In genomic region chr17:19378416-19379293, GRCh38 we compare ENCODE assay signal across 8 cellular contexts. TPM values are rescaled to one million over a fixed set of nuclear protein-coding genes. Genes with fewer than 3 reads are reported as not detected.
A peak's percentile ranks its signal among the peaks of the same experiment; 100 is the strongest.
DNase-seq lines count a peak whose midpoint lies in the region; ATAC-seq and TF ChIP-seq lines count a peak whose summit lies in the region.

TSS of gene MAPK7 (plus strand) at chr17:19378498. CDS start at chr17:19378901, 403 bp downstream.

- intact Hi-C loops in CD14-positive monocyte (cut with micrococcal nuclease), result loop anchor here (2.0 kb wide), 2 partner anchors 16 to 20 kb away; partner anchors contain the start of gene B9D1 (in 1 of the 2)
- intact Hi-C loops in naive thymus-derived CD4-positive, alpha-beta T cell (cut with micrococcal nuclease), result loop anchor here (1.0 to 10.0 kb wide), 14 partner anchors 16 to 1664 kb away; partner anchors contain the start of genes ALDH3A2 (in 2 of the 2), PRPSAP2 (in 2 of the 2), AKAP10 (in 1 of the 2) and ALKBH5 (in 1 of the 2)

- H4K20me1 ChIP-seq in GM23248 (ENCODE audit: insufficient read depth), result no peaks in the 10 kb centered on the region

- peaks cover 15% of the 10 kb centered on the region for H3K4me1 ChIP-seq in GM23248 (ENCODE audit: insufficient read depth)
- H3K4me1 ChIP-seq in naive thymus-derived CD4-positive, alpha-beta T cell (ENCODE audit: control insufficient read depth in 2 of 2, insufficient read depth in 2 of 2, low read length in 2 of 2), result peaks cover 0 to 6% of the 10 kb centered on the region in 2 donors

- peaks cover 0 to 4% (median 3%) of the 10 kb centered on the region in 3 donors for H3K27me3 Mint-ChIP-seq in CD14-positive monocyte (ENCODE audit: low read depth in 3 of 3)
- no peaks in the 10 kb centered on the region for H3K27me3 Mint-ChIP-seq in naive thymus-derived CD4-positive, alpha-beta T cell

- H3K4me1 Mint-ChIP-seq in CD14-positive monocyte, result peaks cover 22% of the 10 kb centered on the region
- H3K4me1 Mint-ChIP-seq in naive thymus-derived CD4-positive, alpha-beta T cell, result peaks cover 6 to 29% (median 20%) of the 10 kb centered on the region in 7 donors

- peak within 1 kb of the TSS; percentile 94 for H2AFZ ChIP-seq in GM23248

- peaks cover 58% of the 10 kb centered on the region for H3K79me2 ChIP-seq in GM23248 (ENCODE audit: insufficient read depth)

- CTCF ChIA-PET in RWPE1 (lab: Yijun Ruan, JAX), result interaction anchor here (0.5 to 1.9 kb wide), 2 partner anchors 9 to 16 kb away, joined by 3 to 8 read pairs; partner anchors contain the start of gene B9D1
- CTCF ChIA-PET in naive thymus-derived CD4-positive, alpha-beta T cell (lab: Charles Lee), result interaction anchor here (1.0 to 2.1 kb wide), 5 partner anchors 10 to 134 kb away, joined by 3 to 29 read pairs (median 7); partner anchors contain the start of gene B9D1

- no peaks in the 10 kb centered on the region for H3K9me2 ChIP-seq in GM23248 (ENCODE audit: insufficient read depth)

- peak within 1 kb of the TSS; percentile 94 for H3K27ac ChIP-seq in GM23248
- peak within 1 kb of the TSS; percentile 99 for H3K27ac ChIP-seq in RWPE1
- H3K27ac ChIP-seq in epithelial cell of prostate, result peak within 1 kb of the TSS; percentile 95
- peak within 1 kb of the TSS; percentile 81 for H3K27ac ChIP-seq in naive thymus-derived CD4-positive, alpha-beta T cell (ENCODE audit: low read depth, low read length)

- 1 to 2% methylated on average over 38 to 65 of the region's 68 CpGs for WGBS in GM23248 (ENCODE audit: low coverage in 1 of 2, low lambda C conversion rate in 2 of 2, missing lambda C conversion rate in 2 of 2), 2 experiments

- peaks cover 0 to 2% (median 0%) of the 10 kb centered on the region in 7 donors for H3K9me3 Mint-ChIP-seq in CD14-positive monocyte
- H3K9me3 Mint-ChIP-seq in naive thymus-derived CD4-positive, alpha-beta T cell, result peaks cover 0 to 1% (median 0%) of the 10 kb centered on the region in 11 donors

- H3K36me3 ChIP-seq in GM23248 (ENCODE audit: low read depth), result peaks cover 20% of the 10 kb centered on the region; the same call in 1 of the 2 replicates
- H3K36me3 ChIP-seq in naive thymus-derived CD4-positive, alpha-beta T cell (ENCODE audit: control insufficient read depth in 2 of 3, insufficient read depth in 3 of 3, low read length in 3 of 3), result peaks cover 0 to 40% (median 0%) of the 10 kb centered on the region in 3 experiments

- H3K4me3 ChIP-seq in GM23248, result peak within 1 kb of the TSS; percentile 94
- H3K4me3 ChIP-seq in naive thymus-derived CD4-positive, alpha-beta T cell (ENCODE audit: low read length), result peak within 1 kb of the TSS; percentile 99

- in situ Hi-C loops in GM23248 (cut with MboI), result no loop called here

- TF ChIP-seq CTCF in CD14-positive monocyte (IDR thresholded peaks at IDR 0.05), result no peak
- no peak for TF ChIP-seq CTCF in RWPE1 (conservative IDR thresholded peaks at IDR 0.05; ENCODE audit: low read depth)

- DNase-seq in CD14-positive monocyte (ENCODE audit: low spot score), result peak; percentile 47
- DNase-seq in GM23248, result peak; percentile 48
- DNase-seq in RWPE1 (ENCODE audit: low spot score), result no peak
- no peak for DNase-seq in epithelial cell of prostate (ENCODE audit: low read depth, low spot score)
- peak in 2 of 9 donors; percentile 13 to 20 for DNase-seq in naive thymus-derived CD4-positive, alpha-beta T cell
- no peak for DNase-seq in NCI-H82 treated with DMSO at 0.1 percent for 48 hours (lab: John Stamatoyannopoulos, UW; ENCODE audit: unreplicated experiment)
- DNase-seq in NCI-H1105 (lab: John Stamatoyannopoulos, UW), result no peak

- no peak for ATAC-seq in naive thymus-derived CD4-positive, alpha-beta T cell
- ATAC-seq in HG03469 (IDR thresholded peaks at IDR 0.05; ENCODE audit: unreplicated experiment), result no peak

- peak within 1 kb of the TSS; percentile 98 to 99 for H3K4me3 Mint-ChIP-seq in CD14-positive monocyte
- peak within 1 kb of the TSS; percentile 83 to 100 (median 97) for H3K4me3 Mint-ChIP-seq in naive thymus-derived CD4-positive, alpha-beta T cell

- H3K27ac Mint-ChIP-seq in CD14-positive monocyte, result peak within 1 kb of the TSS; percentile 99 to 100 (median 100)
- H3K27ac Mint-ChIP-seq in naive thymus-derived CD4-positive, alpha-beta T cell, result peak within 1 kb of the TSS; percentile 83 to 99 (median 97)

- H3F3A ChIP-seq in GM23248 (ENCODE audit: insufficient read depth), result peaks cover 28% of the 10 kb centered on the region

- no peaks in the 10 kb centered on the region for H3K9me3 ChIP-seq in GM23248 (ENCODE audit: low read depth)
- no peaks in the 10 kb centered on the region for H3K9me3 ChIP-seq in naive thymus-derived CD4-positive, alpha-beta T cell (ENCODE audit: control insufficient read depth in 2 of 3, low read length in 3 of 3)

- POLR2A ChIA-PET in RWPE1 (lab: Yijun Ruan, JAX; ENCODE audit: low non-redundant PET), result interaction anchor here (0.5 to 1.5 kb wide), 3 partner anchors 8 to 69 kb away, joined by 3 to 6 read pairs (median 4); partner anchors contain the start of genes B9D1 and MFAP4
- POLR2A ChIA-PET in naive thymus-derived CD4-positive, alpha-beta T cell (lab: Charles Lee), result interaction anchor here (0.6 to 2.5 kb wide), 9 partner anchors 10 to 1063 kb away, joined by 3 to 26 read pairs (median 8); partner anchors contain the start of genes AKAP10, ALDH3A2 and B9D1

- peaks cover 54 to 55% of the 10 kb centered on the region in 2 donors for H3K36me3 Mint-ChIP-seq in CD14-positive monocyte
- H3K36me3 Mint-ChIP-seq in naive thymus-derived CD4-positive, alpha-beta T cell, result peaks cover 0 to 29% (median 13%) of the 10 kb centered on the region in 5 donors

- H3K4me2 ChIP-seq in GM23248 (ENCODE audit: unreplicated experiment), result peak within 1 kb of the TSS; percentile 95

- peak within 1 kb of the TSS; percentile 89 for H3K9ac ChIP-seq in GM23248

- H3K27me3 ChIP-seq in GM23248 (replicated peaks; ENCODE audit: insufficient read depth), result no peaks in the 10 kb centered on the region
- H3K27me3 ChIP-seq in naive thymus-derived CD4-positive, alpha-beta T cell (ENCODE audit: control insufficient read depth in 2 of 2, insufficient read depth in 2 of 2, low read length in 2 of 2), result no peaks in the 10 kb centered on the region

RNA-seq across cellular contexts. Expression of gene MAPK7, which starts in this region (rescaled TPM):
- polyA plus RNA-seq in CD14-positive monocyte (1 to 10 TPM; 9.3 to 10.0 TPM), GM23248 (2016; fragmentation: Nextera tagmentation; extraction: Ambion mirVana) (25.7 and 28.6 TPM in 2 replicates)
- total RNA-seq in GM23248 (2014; rRNA removed; shearing (Covaris generic)), result 11.3 and 21.2 TPM in 2 replicates
- 10 to 100 TPM; 18.7 to 50.5 (median 28.2) TPM for total RNA-seq in naive thymus-derived CD4-positive, alpha-beta T cell
- 10 to 100 TPM in 1 of 2 donors, 1 to 10 TPM in 1; 4.3 to 12.9 TPM for polyA plus RNA-seq in naive thymus-derived CD4-positive, alpha-beta T cell

Comparison
In these comparisons a context has a peak if more than half of its experiments do, and no peak if none do; other contexts are left out.
1. DNase-seq: peak in CD14-positive monocyte (single experiment) and GM23248 (single experiment); none in RWPE1 (single experiment), epithelial cell of prostate (single experiment), NCI-H82 treated with DMSO at 0.1 percent for 48 hours (single experiment) and NCI-H1105 (single experiment).
2. Peak in every context shown above with its lines, with median percentiles within 50 percentile points of each other: H3K27ac ChIP-seq.